13 cellular contexts compared by ENCODE assay signal in the genomic region with DNA sequence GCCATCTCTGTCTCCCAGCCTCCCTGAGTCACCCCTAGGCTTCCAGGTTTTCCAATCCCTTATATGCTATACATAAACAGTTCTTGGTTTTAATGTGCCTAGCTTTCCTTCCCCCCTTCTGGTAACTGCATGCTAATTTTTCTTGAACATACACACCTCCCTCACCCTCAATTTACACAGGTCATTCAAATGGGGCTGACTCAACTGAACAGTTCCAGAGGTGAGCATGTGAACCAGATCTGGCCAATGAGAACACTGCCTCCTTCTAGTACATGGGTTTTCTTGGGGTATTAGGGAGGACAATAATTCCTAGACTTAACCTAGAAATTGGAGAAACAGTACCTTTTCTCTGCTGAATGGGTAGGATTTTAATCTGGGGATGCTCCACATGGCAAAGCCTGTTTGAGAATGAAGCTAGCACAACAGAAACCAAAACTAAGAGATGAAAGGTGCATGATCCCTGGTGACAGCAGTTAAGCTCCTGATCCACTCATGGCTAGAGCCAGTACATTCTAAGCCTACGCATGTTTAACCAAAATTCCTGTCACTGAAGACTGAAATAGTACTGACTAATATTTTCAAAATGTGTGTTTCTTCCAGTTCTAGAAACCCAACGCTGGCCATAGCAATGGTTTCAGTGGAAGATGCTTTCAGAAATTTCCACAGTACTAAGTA. TPM values are rescaled to one million over a fixed set of nuclear protein-coding genes. Genes with fewer than 3 reads are reported as not detected.
DNase-seq lines count a peak whose midpoint lies in the region; ATAC-seq and TF ChIP-seq lines count a peak whose summit lies in the region.
"Had no signal": no experiment of that assay in that cellular context is flagged by ENCODE, and none has a peak within 500 bp of the region (broad histone marks: within the 10 kb centered on the region; RNA-seq: fewer than 3 reads in every experiment).

No MANE protein-coding gene starts in this region.

- H3K4me1 ChIP-seq in colonic mucosa = no peaks in the 10 kb centered on the region

- H3K9me3 ChIP-seq in colonic mucosa = no peaks in the 10 kb centered on the region
- H3K9me3 ChIP-seq: pancreas had no signal

- ATAC-seq in GM18909 (IDR thresholded peaks at IDR 0.05; ENCODE audit: poor library complexity, unreplicated experiment) = peak; percentile 58
- ATAC-seq in HG02885 (IDR thresholded peaks at IDR 0.05; ENCODE audit: poor library complexity, unreplicated experiment) = peak; percentile 52
- ATAC-seq in HG02884 (IDR thresholded peaks at IDR 0.05; ENCODE audit: unreplicated experiment) = no peak
- ATAC-seq in GM21423 (IDR thresholded peaks at IDR 0.05; ENCODE audit: unreplicated experiment) = no peak
- ATAC-seq: pancreas had no signal

- no peak overlapping the region for H3K27ac ChIP-seq in colonic mucosa
- H3K27ac ChIP-seq: brain microvascular endothelial cell, pancreas had no signal

- H3K27me3 ChIP-seq in colonic mucosa = no peaks in the 10 kb centered on the region
- H3K27me3 ChIP-seq: brain microvascular endothelial cell, pancreas had no signal

- H3K9ac ChIP-seq in colonic mucosa (ENCODE audit: low read depth in 2 of 2, low read length in 2 of 2) = no peak overlapping the region

- H3K36me3 ChIP-seq in colonic mucosa = no peaks in the 10 kb centered on the region
- H3K36me3 ChIP-seq: brain microvascular endothelial cell, pancreas had no signal

- TF ChIP-seq CTCF in fibroblast of mammary gland (conservative IDR thresholded peaks at IDR 0.05; ENCODE audit: control insufficient read depth, insufficient read depth, low read depth, low read length) (no peak), colonic mucosa (IDR thresholded peaks at IDR 0.05) (no peak)

- H3K4me3 ChIP-seq in fibroblast of mammary gland (ENCODE audit: control insufficient read depth, low read depth, low read length) (no peak overlapping the region), colonic mucosa (no peak overlapping the region)
- H3K4me3 ChIP-seq: pancreas had no signal

- DNase-seq in EH (ENCODE audit: low read depth) (peak; percentile 9), fibroblast of mammary gland (ENCODE audit: low read depth) (peak; percentile 12), NCI-H1436 treated with DMSO at 0.1 percent for 48 hours (lab: John Stamatoyannopoulos, UW) (no peak), colonic mucosa (no peak)
- DNase-seq: brain microvascular endothelial cell, GF-D8, NCI-H1105, NCI-H524, pancreas had no signal

- intact Hi-C loops in colonic mucosa (cut with DNase I) = no loop called here

RNA-seq across cellular contexts. Expression of a gene that starts 11.8 kb away (rescaled TPM):
- total RNA-seq in colonic mucosa = 10 to 100 TPM; 12.3 to 17.9 TPM

RNA-seq across cellular contexts. Expression of a gene that starts 40.0 kb away (rescaled TPM):
- 10 to 100 TPM; 31.8 to 50.7 TPM for total RNA-seq in colonic mucosa

Comparison
In these comparisons a context has a peak if more than half of its experiments do, and no peak if none do; other contexts are left out.
1. DNase-seq: peak in EH (single experiment) and fibroblast of mammary gland (single experiment); none in NCI-H1436 treated with DMSO at 0.1 percent for 48 hours (single experiment) and colonic mucosa (single experiment).
2. ATAC-seq: peak in GM18909 (single experiment) and HG02885 (single experiment); none in HG02884 (single experiment) and GM21423 (single experiment).